In genomic region chrX:109848451-109849050, GRCh38 we compare ENCODE assay signal across 9 cellular contexts.
DNase-seq lines count a peak whose midpoint lies in the region; ATAC-seq and TF ChIP-seq lines count a peak whose summit lies in the region.
"Had no signal": no experiment of that assay in that cellular context is flagged by ENCODE, and none has a peak within 500 bp of the region (broad histone marks: within the 10 kb centered on the region; RNA-seq: fewer than 3 reads in every experiment).

No MANE protein-coding gene starts in this region.

- H3K9me3 ChIP-seq in A673 (ENCODE audit: low read depth, low read length, poor library complexity, severe bottlenecking) (no peaks in the 10 kb centered on the region), WERI-Rb-1 (ENCODE audit: severe bottlenecking) (no peaks in the 10 kb centered on the region), suprapubic skin (no peaks in the 10 kb centered on the region)

- peaks cover 25% of the 10 kb centered on the region for H3K4me1 ChIP-seq in A673 (ENCODE audit: insufficient read depth, low read length, poor library complexity, severe bottlenecking)
- no peaks in the 10 kb centered on the region for H3K4me1 ChIP-seq in suprapubic skin

- intact Hi-C loops in A673 (cut with micrococcal nuclease; ENCODE audit: unreplicated experiment) (no loop called here), head of caudate nucleus (cut with DNase I) (no loop called here)

- H3K36me3 ChIP-seq in A673 (ENCODE audit: insufficient read depth, low read length, poor library complexity, severe bottlenecking) (no peaks in the 10 kb centered on the region), WERI-Rb-1 (no peaks in the 10 kb centered on the region), suprapubic skin (no peaks in the 10 kb centered on the region)

- BruUV-seq in A673 (replicated peaks; lab: Mats Ljungman, UMichigan): no TSS peak

- H3K27me3 ChIP-seq in A673 (replicated peaks; ENCODE audit: insufficient read depth, low read depth, low read length, poor library complexity) (no peaks in the 10 kb centered on the region), WERI-Rb-1 (ENCODE audit: insufficient read depth, low read depth, severe bottlenecking) (no peaks in the 10 kb centered on the region), suprapubic skin (no peaks in the 10 kb centered on the region)

- peak; percentile 79 for ATAC-seq in GM19351 (IDR thresholded peaks at IDR 0.05; ENCODE audit: unreplicated experiment)
- peak; percentile 84 for ATAC-seq in HG03097 (IDR thresholded peaks at IDR 0.05; ENCODE audit: low FRiP score, unreplicated experiment)
- no peak for ATAC-seq in GM19328 (IDR thresholded peaks at IDR 0.05; ENCODE audit: unreplicated experiment)

- peak; percentile 72 for DNase-seq in A673 (ENCODE audit: low spot score)
- peak; percentile 92 for DNase-seq in WERI-Rb-1
- no peak for DNase-seq in head of caudate nucleus
- no peak for DNase-seq in medulla oblongata (ENCODE audit: extremely low spot score)
- no peak for DNase-seq in suprapubic skin (ENCODE audit: low spot score in 2 of 2)
- DNase-seq: NCI-H2029 had no signal

- TF ChIP-seq EP300 in suprapubic skin (IDR thresholded peaks at IDR 0.05): no peak

- no peak for TF ChIP-seq CTCF in A673 (conservative IDR thresholded peaks at IDR 0.05; ENCODE audit: low read depth, low read length)
- no peak for TF ChIP-seq CTCF in WERI-Rb-1 (IDR thresholded peaks at IDR 0.05; ENCODE audit: low read depth, low read length)
- TF ChIP-seq CTCF in suprapubic skin (IDR thresholded peaks at IDR 0.05): no peak

- H3K27ac ChIP-seq in A673 (ENCODE audit: low read depth, low read length, poor library complexity, severe bottlenecking) (peak overlapping the region; percentile 35), WERI-Rb-1 (peak overlapping the region; percentile 65), suprapubic skin (no peak overlapping the region)

- no peak for TF ChIP-seq POLR2A in suprapubic skin (IDR thresholded peaks at IDR 0.05)

- no peak overlapping the region for H3K4me3 ChIP-seq in A673 (ENCODE audit: low read depth, low read length, poor library complexity, severe bottlenecking)
- peak overlapping the region; percentile 13; the same call in 1 of the 2 replicates for H3K4me3 ChIP-seq in WERI-Rb-1 (ENCODE audit: low read depth, low read length)
- H3K4me3 ChIP-seq in suprapubic skin: no peak overlapping the region

- CTCF ChIA-PET in A673 (lab: Charles Lee): interaction anchor here (0.8 to 1.5 kb wide), 3 partner anchors 8 to 312 kb away, joined by 3 to 7 read pairs (median 3); no protein-coding TSS in a partner anchor

- POLR2A ChIA-PET in A673 (lab: Charles Lee; ENCODE audit: low non-redundant PET): interaction anchor here (0.6 kb wide), 1 partner anchor 25 kb away, joined by 3 read pairs; no protein-coding TSS in a partner anchor

- 33% methylated on average over 4 of the region's 4 CpGs for WGBS in suprapubic skin

Comparison
In these comparisons a context has a peak if more than half of its experiments do, and no peak if none do; other contexts are left out.
1. DNase-seq: peak in A673 (single experiment) and WERI-Rb-1 (single experiment); none in head of caudate nucleus (0 of 42), medulla oblongata (single experiment) and suprapubic skin (0 of 2).